1 cellular context compared by ENCODE assay signal in the genomic region with DNA sequence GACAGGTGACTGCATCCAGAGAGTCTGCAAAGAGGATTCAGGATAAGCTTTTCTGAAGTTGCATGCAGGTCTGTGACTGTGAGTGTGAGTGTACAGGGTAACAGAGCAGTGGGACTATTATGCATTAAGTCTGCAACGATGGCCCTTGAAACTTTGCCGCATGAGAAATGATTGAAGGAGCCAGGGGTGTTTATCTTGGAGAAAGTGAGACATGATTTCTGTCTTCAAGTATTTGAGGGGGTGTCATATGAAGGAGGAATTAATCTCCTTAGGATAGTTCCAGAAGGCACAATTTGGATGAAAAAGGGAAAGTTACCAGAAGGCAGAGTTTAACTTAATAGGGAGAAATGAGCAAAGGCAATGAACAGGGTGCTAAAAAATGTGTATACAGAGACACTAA.
TF ChIP-seq lines count a peak whose summit lies in the region.

No MANE protein-coding gene starts in this region.

TF ChIP-seq in IMR-90, 13 proteins besides CTCF, POLR2A, EP300 and RAD21:
- TF ChIP-seq ELK1 (IDR thresholded peaks at IDR 0.05; ENCODE audit: borderline replicate concordance, low read depth, low read length) (no peak), CHD1 (IDR thresholded peaks at IDR 0.05; ENCODE audit: low read depth, low read length) (no peak), MAZ (IDR thresholded peaks at IDR 0.05; ENCODE audit: borderline replicate concordance, low read depth, low read length) (no peak), RCOR1 (IDR thresholded peaks at IDR 0.05; ENCODE audit: insufficient replicate concordance, low read length) (no peak)
- TF ChIP-seq, protein P1, sequence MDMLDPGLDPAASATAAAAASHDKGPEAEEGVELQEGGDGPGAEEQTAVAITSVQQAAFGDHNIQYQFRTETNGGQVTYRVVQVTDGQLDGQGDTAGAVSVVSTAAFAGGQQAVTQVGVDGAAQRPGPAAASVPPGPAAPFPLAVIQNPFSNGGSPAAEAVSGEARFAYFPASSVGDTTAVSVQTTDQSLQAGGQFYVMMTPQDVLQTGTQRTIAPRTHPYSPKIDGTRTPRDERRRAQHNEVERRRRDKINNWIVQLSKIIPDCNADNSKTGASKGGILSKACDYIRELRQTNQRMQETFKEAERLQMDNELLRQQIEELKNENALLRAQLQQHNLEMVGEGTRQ (IDR thresholded peaks at IDR 0.05; ENCODE audit: low read depth, low read length): no peak
